In the genomic region with DNA sequence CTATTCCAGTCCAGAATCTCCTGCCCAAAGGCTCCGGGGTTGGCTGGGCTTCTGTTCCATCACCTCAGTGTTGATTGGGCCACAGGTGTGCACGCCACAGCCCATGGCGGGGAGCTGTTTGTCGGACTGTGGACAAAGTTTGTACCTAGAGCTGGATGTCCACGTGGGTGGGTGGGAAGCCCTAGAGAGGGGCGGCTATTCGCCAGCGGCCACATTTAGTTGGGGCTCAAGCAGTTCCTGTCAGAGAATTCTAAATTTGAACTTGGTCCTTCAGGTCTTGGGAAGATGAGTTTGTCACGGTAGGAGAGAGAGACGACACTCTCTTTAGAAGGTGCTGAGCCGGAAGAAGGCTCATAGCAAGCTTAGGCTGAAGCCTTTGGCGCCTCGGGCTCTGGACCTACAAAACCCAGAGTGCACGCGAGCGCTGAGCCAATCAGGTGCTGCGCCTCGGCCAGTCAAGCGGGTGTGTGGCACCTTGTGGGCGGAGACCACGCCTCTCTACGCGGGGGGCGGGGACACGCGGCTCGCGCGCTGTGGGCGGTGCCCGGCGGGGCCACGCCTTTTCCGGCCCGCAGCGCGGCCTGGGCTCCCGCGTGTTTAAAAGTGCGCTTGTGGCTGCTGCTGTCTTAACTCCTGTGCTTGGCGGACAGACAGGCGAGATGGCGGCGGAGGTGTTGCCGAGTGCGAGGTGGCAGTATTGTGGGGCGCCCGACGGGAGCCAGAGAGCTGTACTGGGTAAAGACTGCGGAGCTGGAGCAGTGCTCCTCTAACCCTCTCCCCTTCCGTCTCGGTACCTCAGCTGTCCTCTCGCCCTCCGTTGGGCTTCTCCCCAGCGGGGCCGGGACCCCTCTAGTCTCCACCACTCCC, we compare ENCODE assay signal across 8 cellular contexts. TPM values are rescaled to one million over a fixed set of nuclear protein-coding genes. Genes with fewer than 3 reads are reported as not detected.
A peak's percentile ranks its signal among the peaks of the same experiment; 100 is the strongest.
DNase-seq lines count a peak whose midpoint lies in the region; ATAC-seq and TF ChIP-seq lines count a peak whose summit lies in the region.

POLR1E (plus strand) TSS at position 560 of the 867 bp plus-strand sequence; CDS start at position 660, 100 bp downstream.

- H2AFZ ChIP-seq in MM.1S (ENCODE audit: low read length) (peak within 1 kb of the TSS; percentile 85), neural cell (ENCODE audit: low read depth, low read length) (peak within 1 kb of the TSS; percentile 43)

- H3K27ac Mint-ChIP-seq in stimulated activated naive CD8-positive, alpha-beta T cell treated with anti-CD3 and anti-CD28 coated beads, Interleukin-15, amount 100 ng/mL, for 72 hours = peak within 1 kb of the TSS; percentile 99

- in situ Hi-C loops in G401 (cut with HindIII; ENCODE audit: low sequenced_read_pairs) = no loop called here
- in situ Hi-C loops in HAP-1 (cut with MboI; ENCODE audit: low sequenced_read_pairs) = loop anchor here (10.0 to 25.0 kb wide), 2 partner anchors 419 to 877 kb away; partner anchors contain the start of gene SLC25A51

- H3K27me3 Mint-ChIP-seq in stimulated activated naive CD8-positive, alpha-beta T cell treated with anti-CD3 and anti-CD28 coated beads, Interleukin-15, amount 100 ng/mL, for 72 hours = peaks cover 11% of the 10 kb centered on the region

- TF ChIP-seq EP300 in neural cell (conservative IDR thresholded peaks at IDR 0.05; ENCODE audit: poor library complexity, severe bottlenecking) = peak; percentile 14

- H3K4me3 Mint-ChIP-seq in stimulated activated naive CD8-positive, alpha-beta T cell treated with anti-CD3 and anti-CD28 coated beads, Interleukin-15, amount 100 ng/mL, for 72 hours = peak within 1 kb of the TSS; percentile 96 to 99

- TF ChIP-seq CTCF in MM.1S (IDR thresholded peaks at IDR 0.05; ENCODE audit: low read length) = no peak
- TF ChIP-seq CTCF in neural cell (IDR thresholded peaks at IDR 0.05; ENCODE audit: poor library complexity, severe bottlenecking) = no peak

- H3K79me2 ChIP-seq in MM.1S (ENCODE audit: low read length) (peaks cover 32% of the 10 kb centered on the region), neural cell (replicated peaks; ENCODE audit: insufficient read depth, low read length) (no peaks in the 10 kb centered on the region)

- H3F3A ChIP-seq in MM.1S (ENCODE audit: insufficient read depth, low read length) (no peaks in the 10 kb centered on the region), neural cell (ENCODE audit: insufficient read depth, low read length, poor library complexity, severe bottlenecking) (no peaks in the 10 kb centered on the region)

- H3K4me1 ChIP-seq in HAP-1 (peaks cover 15% of the 10 kb centered on the region), MM.1S (ENCODE audit: low read length) (peaks cover 20% of the 10 kb centered on the region)

- H3K9me3 ChIP-seq in HAP-1 = no peaks in the 10 kb centered on the region
- H3K9me3 ChIP-seq in MM.1S (replicated peaks; ENCODE audit: insufficient read depth, low read length) = no peaks in the 10 kb centered on the region
- H3K9me3 ChIP-seq in neural cell (ENCODE audit: low read length) = no peaks in the 10 kb centered on the region

- H3K4me2 ChIP-seq in MM.1S (ENCODE audit: low read depth, low read length) (peak within 1 kb of the TSS; percentile 90), neural cell (ENCODE audit: low read length) (peak within 1 kb of the TSS; percentile 76)

- no peaks in the 10 kb centered on the region for H3K9me3 Mint-ChIP-seq in stimulated activated naive CD8-positive, alpha-beta T cell treated with anti-CD3 and anti-CD28 coated beads, Interleukin-15, amount 100 ng/mL, for 72 hours

- DNase-seq in G401 (ENCODE audit: low spot score) = peak; percentile 97
- peak; percentile 92 to 97 for DNase-seq in HAP-1 (ENCODE audit: low spot score in 2 of 2)
- DNase-seq in MM.1S = peak; percentile 98
- peak; percentile 52 for DNase-seq in SHP77 treated with DMSO at 0.1 percent for 48 hours (lab: John Stamatoyannopoulos, UW)
- DNase-seq in activated effector memory CD4-positive, alpha-beta T cell treated with anti-CD3 and anti-CD28 coated beads, Interleukin-2, amount 50 U/mL, for 16 hours = peak; percentile 99
- peak; percentile 82 for DNase-seq in fibroblast of the conjunctiva (ENCODE audit: low read depth)
- peak; percentile 96 to 97 for DNase-seq in stimulated activated naive CD8-positive, alpha-beta T cell treated with anti-CD3 and anti-CD28 coated beads, Interleukin-15, amount 100 ng/mL, for 72 hours

- H3K27me3 ChIP-seq in HAP-1 (ENCODE audit: low read depth) (no peaks in the 10 kb centered on the region), MM.1S (replicated peaks; ENCODE audit: insufficient read depth, low read length) (no peaks in the 10 kb centered on the region), neural cell (ENCODE audit: insufficient read depth, low read depth, low read length) (no peaks in the 10 kb centered on the region)

- H3K4me3 ChIP-seq in HAP-1 (peak within 1 kb of the TSS; percentile 89), MM.1S (ENCODE audit: low read length) (peak within 1 kb of the TSS; percentile 96), neural cell (ENCODE audit: low read length) (peak within 1 kb of the TSS; percentile 80)

- peak within 1 kb of the TSS; percentile 35; the same call in 1 of the 2 replicates for H3K27ac ChIP-seq in MM.1S (ENCODE audit: low read length)
- H3K27ac ChIP-seq in neural cell (ENCODE audit: low read length) = no peak within 1 kb of the TSS

- peaks cover 40% of the 10 kb centered on the region for H3K36me3 ChIP-seq in HAP-1 (replicated peaks)
- no peaks in the 10 kb centered on the region; the same call in 1 of the 2 replicates for H3K36me3 ChIP-seq in MM.1S (replicated peaks; ENCODE audit: insufficient read depth, low read length)
- no peaks in the 10 kb centered on the region for H3K36me3 ChIP-seq in neural cell (ENCODE audit: insufficient read depth, low read length)

- peak; percentile 95 for ATAC-seq in stimulated activated naive CD8-positive, alpha-beta T cell treated with anti-CD3 and anti-CD28 coated beads, Interleukin-15, amount 100 ng/mL, for 72 hours

- peak within 1 kb of the TSS; percentile 92 for H3K9ac ChIP-seq in MM.1S (ENCODE audit: low read length)
- H3K9ac ChIP-seq in neural cell (ENCODE audit: low read length) = peak within 1 kb of the TSS; percentile 63

- TF ChIP-seq RAD21 in neural cell (conservative IDR thresholded peaks at IDR 0.05) = no peak

- H3K9me2 ChIP-seq in MM.1S (replicated peaks; ENCODE audit: insufficient read depth, low read length) (no peaks in the 10 kb centered on the region), neural cell (ENCODE audit: insufficient read depth, low read length) (no peaks in the 10 kb centered on the region)

- H4K20me1 ChIP-seq in MM.1S (ENCODE audit: insufficient read depth, low read length) (no peaks in the 10 kb centered on the region), neural cell (ENCODE audit: insufficient read depth) (no peaks in the 10 kb centered on the region)

- H3K4me1 Mint-ChIP-seq in stimulated activated naive CD8-positive, alpha-beta T cell treated with anti-CD3 and anti-CD28 coated beads, Interleukin-15, amount 100 ng/mL, for 72 hours = peaks cover 44% of the 10 kb centered on the region

TF ChIP-seq in neural cell, 6 proteins besides CTCF, POLR2A, EP300 and RAD21:
- TF ChIP-seq MXI1 (conservative IDR thresholded peaks at IDR 0.05; ENCODE audit: poor library complexity, severe bottlenecking) = peak; percentile 94
- peak; percentile 43 for TF ChIP-seq SMC3 (conservative IDR thresholded peaks at IDR 0.05; ENCODE audit: poor library complexity)
- TF ChIP-seq EZH2 (IDR thresholded peaks at IDR 0.05; ENCODE audit: borderline replicate concordance, insufficient read depth, low read length, poor library complexity, severe bottlenecking) = no peak
- TF ChIP-seq POLR2AphosphoS5 (IDR thresholded peaks at IDR 0.05) = peak; percentile 66

RNA-seq across cellular contexts. Expression of gene POLR1E, which starts in this region (rescaled TPM):
- total RNA-seq in G401 (2014; rRNA removed; shearing (Covaris generic)) = 37.5 and 44.2 TPM in 2 replicates
- polyA plus RNA-seq in neural cell = 15.9 and 19.1 TPM in 2 replicates
- polyA minus RNA-seq in neural cell = 25.9 and 29.0 TPM in 2 replicates
